ENCODE assay signal across 15 cellular contexts in the genomic region with DNA sequence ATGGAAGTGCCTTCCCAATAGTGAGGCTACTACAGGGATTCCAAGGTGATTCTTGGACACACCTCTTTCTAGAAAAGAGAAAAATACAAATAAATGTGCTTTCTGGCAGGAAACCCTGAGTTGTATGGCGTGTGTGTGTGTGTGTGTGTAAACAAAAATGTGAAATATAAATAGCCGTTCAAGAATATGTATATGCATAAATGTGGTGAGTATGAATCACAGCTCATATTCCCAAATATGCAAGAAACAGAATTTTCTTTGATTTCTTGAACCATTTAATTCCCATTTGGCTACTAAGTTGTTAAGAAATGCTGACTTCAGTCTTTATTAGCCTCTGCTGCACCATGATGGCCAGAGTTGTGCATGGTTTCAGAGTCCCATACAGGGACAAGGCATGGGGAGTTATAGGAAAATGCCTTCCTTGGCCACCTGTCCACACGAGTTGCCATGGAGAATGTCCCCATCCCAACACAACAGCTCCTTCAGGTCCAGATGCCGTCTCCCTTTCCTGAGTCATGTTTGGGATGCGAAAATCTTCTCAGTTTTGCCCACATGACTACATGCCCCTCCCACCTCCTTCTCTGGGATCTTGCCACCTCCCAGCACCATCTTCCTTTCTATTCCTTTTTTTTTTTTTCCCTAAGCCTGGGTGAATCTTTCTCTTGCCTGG.
DNase-seq lines count a peak whose midpoint lies in the region; TF ChIP-seq lines count a peak whose summit lies in the region.
"Had no signal": no experiment of that assay in that cellular context is flagged by ENCODE, and none has a peak within 500 bp of the region (broad histone marks: within the 10 kb centered on the region; RNA-seq: fewer than 3 reads in every experiment).

No MANE protein-coding gene starts in this region.

- H3K23ac ChIP-seq in trophoblast cell (ENCODE audit: low read length) = no peak overlapping the region

- no peak overlapping the region for H2BK5ac ChIP-seq in trophoblast cell (ENCODE audit: low read depth, low read length, poor library complexity)

- in situ Hi-C loops in brain microvascular endothelial cell (cut with HindIII; ENCODE audit: low pct_ligation_motif_present, low sequenced_read_pairs) = no loop called here

- WGBS in trophoblast cell (ENCODE audit: extremely low coverage, insufficient coverage, insufficient read length) = no CpG with 5 or more reads among the region's 5 CpGs
- WGBS in testis, 2 donors = 68 to 90% methylated on average over 5 of the region's 5 CpGs

- no peak for TF ChIP-seq POLR2A in testis (IDR thresholded peaks at IDR 0.05)

- H3K27ac ChIP-seq in left ventricle myocardium inferior (replicated peaks) = peak overlapping the region; percentile 63
- peak overlapping the region; percentile 89 for H3K27ac ChIP-seq in brain microvascular endothelial cell
- no peak overlapping the region for H3K27ac ChIP-seq in trophoblast cell (ENCODE audit: low read depth, low read length)
- H3K27ac ChIP-seq in testis = no peak overlapping the region

- H3K9me3 ChIP-seq in left ventricle myocardium inferior (replicated peaks) (peaks cover 17% of the 10 kb centered on the region), trophoblast cell (ENCODE audit: insufficient read depth, low read depth, low read length) (no peaks in the 10 kb centered on the region), testis (no peaks in the 10 kb centered on the region)
- H3K9me3 ChIP-seq: MG63 had no signal

- no peaks in the 10 kb centered on the region for H3K36me3 ChIP-seq in left ventricle myocardium inferior
- H3K36me3 ChIP-seq in brain microvascular endothelial cell (replicated peaks) = no peaks in the 10 kb centered on the region
- H3K36me3 ChIP-seq in trophoblast cell (ENCODE audit: control insufficient read depth in 1 of 2, insufficient read depth in 2 of 2, low read length in 2 of 2) = no peaks in the 10 kb centered on the region
- H3K36me3 ChIP-seq in testis (ENCODE audit: low read depth, missing control alignments) = no peaks in the 10 kb centered on the region
- H3K36me3 ChIP-seq: MG63 had no signal

- no peak overlapping the region for H3K18ac ChIP-seq in trophoblast cell (ENCODE audit: low read length)

- peaks cover 18% of the 10 kb centered on the region for H3K4me1 ChIP-seq in left ventricle myocardium inferior
- H3K4me1 ChIP-seq in trophoblast cell (ENCODE audit: control insufficient read depth in 1 of 2, insufficient read depth in 2 of 2, low read length in 2 of 2) = no peaks in the 10 kb centered on the region
- H3K4me1 ChIP-seq in testis = no peaks in the 10 kb centered on the region

- H3K4me3 ChIP-seq in left ventricle myocardium inferior (no peak overlapping the region), brain microvascular endothelial cell (ENCODE audit: low read depth, low read length) (no peak overlapping the region), trophoblast cell (ENCODE audit: low read depth, low read length) (no peak overlapping the region), testis (no peak overlapping the region)
- H3K4me3 ChIP-seq: MG63 had no signal

- H3K79me1 ChIP-seq in trophoblast cell (ENCODE audit: low read length) = no peaks in the 10 kb centered on the region

- DNase-seq in left ventricle myocardium inferior (no peak), cardiac septum (ENCODE audit: low spot score) (no peak), M059J (ENCODE audit: low read depth) (peak; percentile 46), brain microvascular endothelial cell (no peak), trophoblast cell (peak; percentile 82 to 91), DMS79 treated with DMSO at 0.1 percent for 48 hours (lab: John Stamatoyannopoulos, UW) (no peak), NCI-H748 (lab: John Stamatoyannopoulos, UW; ENCODE audit: unreplicated experiment) (no peak), testis (no peak)
- DNase-seq: COR-L47, KG1, MG63, NCI-H1092, NCI-H146, NCI-H2081, SHP77 had no signal

- no peaks in the 10 kb centered on the region for H3K79me2 ChIP-seq in trophoblast cell (ENCODE audit: control insufficient read depth, insufficient read depth, low read length, poor library complexity)

- H2BK12ac ChIP-seq in trophoblast cell (ENCODE audit: low read length) = peak overlapping the region; percentile 77

- H2BK120ac ChIP-seq in trophoblast cell (ENCODE audit: insufficient read depth, low read length, poor library complexity) = no peak overlapping the region

- no peak overlapping the region for H4K91ac ChIP-seq in trophoblast cell (ENCODE audit: low read depth, low read length)

- no peak overlapping the region for H4K8ac ChIP-seq in trophoblast cell (ENCODE audit: low read depth, low read length)

- no peaks in the 10 kb centered on the region for H3K27me3 ChIP-seq in left ventricle myocardium inferior (ENCODE audit: low read depth)
- H3K27me3 ChIP-seq in brain microvascular endothelial cell (replicated peaks) = no peaks in the 10 kb centered on the region
- H3K27me3 ChIP-seq in trophoblast cell (ENCODE audit: insufficient read depth, low read length) = no peaks in the 10 kb centered on the region
- H3K27me3 ChIP-seq in testis = no peaks in the 10 kb centered on the region
- H3K27me3 ChIP-seq: MG63 had no signal

- H3K9ac ChIP-seq in trophoblast cell (ENCODE audit: low read length) = no peak overlapping the region

- no peak overlapping the region for H3K4me2 ChIP-seq in trophoblast cell (ENCODE audit: low read length)

- no peak overlapping the region for H2AK5ac ChIP-seq in trophoblast cell (ENCODE audit: low read length)

- H2AFZ ChIP-seq in trophoblast cell (ENCODE audit: insufficient read depth, low read length, poor library complexity) = no peak overlapping the region

- no peak overlapping the region for H3K4ac ChIP-seq in trophoblast cell (ENCODE audit: low read depth, low read length)

- H3K14ac ChIP-seq in trophoblast cell (ENCODE audit: low read length) = no peak overlapping the region

- TF ChIP-seq CTCF in left ventricle myocardium inferior (IDR thresholded peaks at IDR 0.05; ENCODE audit: borderline replicate concordance) (no peak), brain microvascular endothelial cell (IDR thresholded peaks at IDR 0.05; ENCODE audit: low read depth, low read length, missing control alignments) (no peak), testis (IDR thresholded peaks at IDR 0.05) (no peak)

- H4K12ac ChIP-seq in trophoblast cell (ENCODE audit: low read depth, low read length) = no peak overlapping the region

- intact Hi-C loops in left ventricle myocardium inferior (cut with micrococcal nuclease) (no loop called here), cardiac septum (cut with DNase I) (loop anchor here (5.0 kb wide), 1 partner anchor 65 kb away; no protein-coding TSS in a partner anchor), testis (cut with DNase I; ENCODE audit: low total_unique reads) (no loop called here)

Comparison
In these comparisons a context has a peak if more than half of its experiments do, and no peak if none do; other contexts are left out.
1. DNase-seq: peak in M059J (single experiment) and trophoblast cell (2 of 2); none in left ventricle myocardium inferior (single experiment), cardiac septum (single experiment), brain microvascular endothelial cell (single experiment), DMS79 treated with DMSO at 0.1 percent for 48 hours (single experiment), NCI-H748 (single experiment) and testis (single experiment).
2. H3K27ac ChIP-seq: peak in left ventricle myocardium inferior (single experiment) and brain microvascular endothelial cell (single experiment); none in trophoblast cell (single experiment) and testis (0 of 2).